In the genomic region with DNA sequence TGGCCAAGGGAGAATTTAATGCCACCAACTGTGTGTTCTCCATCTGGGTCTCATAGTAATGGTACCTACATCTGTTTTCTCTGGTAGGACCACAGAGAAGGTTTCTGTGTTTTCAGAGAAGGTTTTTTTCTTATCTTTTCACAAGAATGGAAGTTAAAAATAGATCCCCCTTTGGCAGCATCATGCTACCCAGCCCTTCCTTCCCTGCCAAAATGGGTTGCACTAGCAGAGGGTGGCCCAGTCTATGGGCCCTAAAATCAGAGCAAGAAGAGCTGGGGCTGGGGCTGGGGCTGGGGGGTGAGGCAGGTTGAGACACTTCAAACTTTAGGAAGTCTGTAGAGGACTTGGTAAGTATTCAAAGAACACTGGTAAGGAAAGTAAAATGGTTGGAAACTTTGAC, we compare ENCODE assay signal across 3 cellular contexts.
TF ChIP-seq lines count a peak whose summit lies in the region.

No MANE protein-coding gene starts in this region.

TF ChIP-seq in HCT116, 20 proteins besides CTCF, POLR2A, EP300 and RAD21 (continues in another document):
- TF ChIP-seq JUND (IDR thresholded peaks at IDR 0.05) (no peak), CBX3 (IDR thresholded peaks at IDR 0.05; ENCODE audit: low read depth) (no peak), EZH2phosphoT487 (IDR thresholded peaks at IDR 0.05; ENCODE audit: borderline replicate concordance) (no peak), CEBPB (IDR thresholded peaks at IDR 0.05; ENCODE audit: low read depth) (no peak), SIN3A (IDR thresholded peaks at IDR 0.05; ENCODE audit: low read depth) (no peak), SRF (IDR thresholded peaks at IDR 0.05; ENCODE audit: low read depth) (no peak), FOSL1 (IDR thresholded peaks at IDR 0.05; ENCODE audit: low read depth) (no peak), EZH2 (IDR thresholded peaks at IDR 0.05) (no peak), ELF1 (IDR thresholded peaks at IDR 0.05; ENCODE audit: borderline replicate concordance, low read depth) (no peak), POLR2AphosphoS5 (IDR thresholded peaks at IDR 0.05; ENCODE audit: low read depth, low read length) (no peak), ZNF274 (IDR thresholded peaks at IDR 0.05; ENCODE audit: low read depth, low read length) (no peak), ZFX (IDR thresholded peaks at IDR 0.05) (no peak)
- TF ChIP-seq, protein P1, sequence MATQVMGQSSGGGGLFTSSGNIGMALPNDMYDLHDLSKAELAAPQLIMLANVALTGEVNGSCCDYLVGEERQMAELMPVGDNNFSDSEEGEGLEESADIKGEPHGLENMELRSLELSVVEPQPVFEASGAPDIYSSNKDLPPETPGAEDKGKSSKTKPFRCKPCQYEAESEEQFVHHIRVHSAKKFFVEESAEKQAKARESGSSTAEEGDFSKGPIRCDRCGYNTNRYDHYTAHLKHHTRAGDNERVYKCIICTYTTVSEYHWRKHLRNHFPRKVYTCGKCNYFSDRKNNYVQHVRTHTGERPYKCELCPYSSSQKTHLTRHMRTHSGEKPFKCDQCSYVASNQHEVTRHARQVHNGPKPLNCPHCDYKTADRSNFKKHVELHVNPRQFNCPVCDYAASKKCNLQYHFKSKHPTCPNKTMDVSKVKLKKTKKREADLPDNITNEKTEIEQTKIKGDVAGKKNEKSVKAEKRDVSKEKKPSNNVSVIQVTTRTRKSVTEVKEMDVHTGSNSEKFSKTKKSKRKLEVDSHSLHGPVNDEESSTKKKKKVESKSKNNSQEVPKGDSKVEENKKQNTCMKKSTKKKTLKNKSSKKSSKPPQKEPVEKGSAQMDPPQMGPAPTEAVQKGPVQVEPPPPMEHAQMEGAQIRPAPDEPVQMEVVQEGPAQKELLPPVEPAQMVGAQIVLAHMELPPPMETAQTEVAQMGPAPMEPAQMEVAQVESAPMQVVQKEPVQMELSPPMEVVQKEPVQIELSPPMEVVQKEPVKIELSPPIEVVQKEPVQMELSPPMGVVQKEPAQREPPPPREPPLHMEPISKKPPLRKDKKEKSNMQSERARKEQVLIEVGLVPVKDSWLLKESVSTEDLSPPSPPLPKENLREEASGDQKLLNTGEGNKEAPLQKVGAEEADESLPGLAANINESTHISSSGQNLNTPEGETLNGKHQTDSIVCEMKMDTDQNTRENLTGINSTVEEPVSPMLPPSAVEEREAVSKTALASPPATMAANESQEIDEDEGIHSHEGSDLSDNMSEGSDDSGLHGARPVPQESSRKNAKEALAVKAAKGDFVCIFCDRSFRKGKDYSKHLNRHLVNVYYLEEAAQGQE (IDR thresholded peaks at IDR 0.05; ENCODE audit: low read depth) = no peak
- TF ChIP-seq, protein P2, sequence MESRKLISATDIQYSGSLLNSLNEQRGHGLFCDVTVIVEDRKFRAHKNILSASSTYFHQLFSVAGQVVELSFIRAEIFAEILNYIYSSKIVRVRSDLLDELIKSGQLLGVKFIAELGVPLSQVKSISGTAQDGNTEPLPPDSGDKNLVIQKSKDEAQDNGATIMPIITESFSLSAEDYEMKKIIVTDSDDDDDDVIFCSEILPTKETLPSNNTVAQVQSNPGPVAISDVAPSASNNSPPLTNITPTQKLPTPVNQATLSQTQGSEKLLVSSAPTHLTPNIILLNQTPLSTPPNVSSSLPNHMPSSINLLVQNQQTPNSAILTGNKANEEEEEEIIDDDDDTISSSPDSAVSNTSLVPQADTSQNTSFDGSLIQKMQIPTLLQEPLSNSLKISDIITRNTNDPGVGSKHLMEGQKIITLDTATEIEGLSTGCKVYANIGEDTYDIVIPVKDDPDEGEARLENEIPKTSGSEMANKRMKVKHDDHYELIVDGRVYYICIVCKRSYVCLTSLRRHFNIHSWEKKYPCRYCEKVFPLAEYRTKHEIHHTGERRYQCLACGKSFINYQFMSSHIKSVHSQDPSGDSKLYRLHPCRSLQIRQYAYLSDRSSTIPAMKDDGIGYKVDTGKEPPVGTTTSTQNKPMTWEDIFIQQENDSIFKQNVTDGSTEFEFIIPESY (IDR thresholded peaks at IDR 0.05; ENCODE audit: extremely low read depth, insufficient replicate concordance, low read length) = no peak
- TF ChIP-seq, protein P3, sequence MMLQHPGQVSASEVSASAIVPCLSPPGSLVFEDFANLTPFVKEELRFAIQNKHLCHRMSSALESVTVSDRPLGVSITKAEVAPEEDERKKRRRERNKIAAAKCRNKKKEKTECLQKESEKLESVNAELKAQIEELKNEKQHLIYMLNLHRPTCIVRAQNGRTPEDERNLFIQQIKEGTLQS (IDR thresholded peaks at IDR 0.05) = no peak
- TF ChIP-seq, protein P4, sequence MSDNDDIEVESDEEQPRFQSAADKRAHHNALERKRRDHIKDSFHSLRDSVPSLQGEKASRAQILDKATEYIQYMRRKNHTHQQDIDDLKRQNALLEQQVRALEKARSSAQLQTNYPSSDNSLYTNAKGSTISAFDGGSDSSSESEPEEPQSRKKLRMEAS (IDR thresholded peaks at IDR 0.05) = no peak

TF ChIP-seq in H1, 55 proteins besides CTCF, POLR2A, EP300 and RAD21:
- TF ChIP-seq CBX8 (IDR thresholded peaks at IDR 0.05; ENCODE audit: borderline replicate concordance, low read depth, low read length) (no peak), JUN (IDR thresholded peaks at IDR 0.05; ENCODE audit: low read depth, low read length) (no peak), SP4 (IDR thresholded peaks at IDR 0.05; ENCODE audit: low read length) (no peak), JUND (IDR thresholded peaks at IDR 0.05; ENCODE audit: low read length) (no peak), CEBPB (IDR thresholded peaks at IDR 0.05; ENCODE audit: low read depth, low read length) (no peak), PHF8 (conservative IDR thresholded peaks at IDR 0.05; ENCODE audit: low read depth, low read length) (no peak), CTBP2 (IDR thresholded peaks at IDR 0.05; ENCODE audit: borderline replicate concordance, insufficient read depth, insufficient read length, low read length) (no peak), KDM1A (IDR thresholded peaks at IDR 0.05; ENCODE audit: borderline replicate concordance, low read length) (no peak), HDAC2 (IDR thresholded peaks at IDR 0.05; ENCODE audit: borderline replicate concordance in 1 of 2, low read depth in 2 of 2, low read length in 2 of 2) (no peak), MAFK (IDR thresholded peaks at IDR 0.05; ENCODE audit: low read depth, low read length) (no peak), RXRA (IDR thresholded peaks at IDR 0.05; ENCODE audit: insufficient read depth, low read depth, low read length) (no peak), NANOG (IDR thresholded peaks at IDR 0.05; ENCODE audit: insufficient read depth, low read depth, low read length, poor library complexity, severe bottlenecking) (no peak), SAP30 (IDR thresholded peaks at IDR 0.05; ENCODE audit: insufficient read depth, insufficient replicate concordance, low read length) (no peak), RNF2 (IDR thresholded peaks at IDR 0.05; ENCODE audit: borderline replicate concordance, low read depth, low read length, missing control alignments, poor library complexity, severe bottlenecking) (no peak), TCF12 (IDR thresholded peaks at IDR 0.05; ENCODE audit: low read depth, low read length) (no peak), TEAD4 (IDR thresholded peaks at IDR 0.05; ENCODE audit: low read depth, low read length) (no peak)
- TF ChIP-seq, protein P5, sequence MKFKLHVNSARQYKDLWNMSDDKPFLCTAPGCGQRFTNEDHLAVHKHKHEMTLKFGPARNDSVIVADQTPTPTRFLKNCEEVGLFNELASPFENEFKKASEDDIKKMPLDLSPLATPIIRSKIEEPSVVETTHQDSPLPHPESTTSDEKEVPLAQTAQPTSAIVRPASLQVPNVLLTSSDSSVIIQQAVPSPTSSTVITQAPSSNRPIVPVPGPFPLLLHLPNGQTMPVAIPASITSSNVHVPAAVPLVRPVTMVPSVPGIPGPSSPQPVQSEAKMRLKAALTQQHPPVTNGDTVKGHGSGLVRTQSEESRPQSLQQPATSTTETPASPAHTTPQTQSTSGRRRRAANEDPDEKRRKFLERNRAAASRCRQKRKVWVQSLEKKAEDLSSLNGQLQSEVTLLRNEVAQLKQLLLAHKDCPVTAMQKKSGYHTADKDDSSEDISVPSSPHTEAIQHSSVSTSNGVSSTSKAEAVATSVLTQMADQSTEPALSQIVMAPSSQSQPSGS (IDR thresholded peaks at IDR 0.05; ENCODE audit: low read length) = no peak
- TF ChIP-seq, protein P6, sequence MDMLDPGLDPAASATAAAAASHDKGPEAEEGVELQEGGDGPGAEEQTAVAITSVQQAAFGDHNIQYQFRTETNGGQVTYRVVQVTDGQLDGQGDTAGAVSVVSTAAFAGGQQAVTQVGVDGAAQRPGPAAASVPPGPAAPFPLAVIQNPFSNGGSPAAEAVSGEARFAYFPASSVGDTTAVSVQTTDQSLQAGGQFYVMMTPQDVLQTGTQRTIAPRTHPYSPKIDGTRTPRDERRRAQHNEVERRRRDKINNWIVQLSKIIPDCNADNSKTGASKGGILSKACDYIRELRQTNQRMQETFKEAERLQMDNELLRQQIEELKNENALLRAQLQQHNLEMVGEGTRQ (IDR thresholded peaks at IDR 0.05; ENCODE audit: low read length) = no peak
- TF ChIP-seq, protein P3 (IDR thresholded peaks at IDR 0.05; ENCODE audit: insufficient read depth, low read depth, low read length) = no peak

TF ChIP-seq in HepG2, 621 proteins besides CTCF, POLR2A, EP300 and RAD21:
- TF ChIP-seq ZIK1 (CRISPR knock-in tag; IDR thresholded peaks at IDR 0.05; ENCODE audit: borderline replicate concordance, low read depth) = no peak
- no peak for TF ChIP-seq GTF3A (CRISPR knock-in tag; conservative IDR thresholded peaks at IDR 0.05)
- TF ChIP-seq SETDB1 (CRISPR knock-in tag; IDR thresholded peaks at IDR 0.05; ENCODE audit: borderline replicate concordance) = no peak
TF ChIP-seq in HepG2: peak in this region for 0.
